ENCODE assay signal across 36 cellular contexts in genomic region chr1:169064103-169064502, GRCh38.
"Had no signal": no experiment of that assay in that cellular context is flagged by ENCODE, and none has a peak within 500 bp of the region (broad histone marks: within the 10 kb centered on the region; RNA-seq: fewer than 3 reads in every experiment).

No MANE protein-coding gene starts in this region.

- H3K9me3 Mint-ChIP-seq: activated T-helper 17 cell treated with anti-CD3 and anti-CD28 coated beads, Interleukin-2, amount 50 U/mL, for 72 hours had no signal

- H3K4me1 Mint-ChIP-seq: activated naive CD8-positive, alpha-beta T cell treated with anti-CD3 and anti-CD28 coated beads for 36 hours; activated naive CD8-positive, alpha-beta T cell treated with anti-CD3 and anti-CD28 coated beads, Interleukin-2, amount 50 U/mL, for 24 hours had no signal

- H3K27me3 Mint-ChIP-seq: activated CD4-positive, alpha-beta T cell treated with anti-CD3 and anti-CD28 coated beads for 36 hours; activated CD8-positive, alpha-beta T cell treated with anti-CD3 and anti-CD28 coated beads for 36 hours; activated naive CD4-positive, alpha-beta T cell treated with anti-CD3 and anti-CD28 coated beads, Interleukin-2, amount 50 U/mL, for 24 hours; activated naive CD8-positive, alpha-beta T cell treated with anti-CD3 and anti-CD28 coated beads for 36 hours; activated naive CD8-positive, alpha-beta T cell treated with anti-CD3 and anti-CD28 coated beads, Interleukin-2, amount 50 U/mL, for 24 hours; activated T-helper 17 cell treated with anti-CD3 and anti-CD28 coated beads, Interleukin-2, amount 50 U/mL, for 72 hours; T-cell had no signal

- H3K9me3 ChIP-seq: body of pancreas, gastrocnemius medialis had no signal

- H3K4me3 Mint-ChIP-seq: activated CD4-positive, alpha-beta T cell treated with anti-CD3 and anti-CD28 coated beads for 36 hours; activated CD4-positive, alpha-beta T cell treated with anti-CD3 and anti-CD28 coated beads, Interleukin-2, amount 10 ng/mL, durations not matched to agents 7 days and 5 days; activated CD8-positive, alpha-beta T cell treated with anti-CD3 and anti-CD28 coated beads for 36 hours; activated naive CD4-positive, alpha-beta T cell treated with anti-CD3 and anti-CD28 coated beads for 36 hours; activated naive CD4-positive, alpha-beta T cell treated with anti-CD3 and anti-CD28 coated beads, Interleukin-2, amount 50 U/mL, for 24 hours; activated naive CD8-positive, alpha-beta T cell treated with anti-CD3 and anti-CD28 coated beads for 36 hours; activated naive CD8-positive, alpha-beta T cell treated with anti-CD3 and anti-CD28 coated beads, Interleukin-2, amount 50 U/mL, for 24 hours; activated T-cell treated with anti-CD3 and anti-CD28 coated beads, Interleukin-2, amount 50 U/mL, for 4 hours; activated T-helper 17 cell treated with anti-CD3 and anti-CD28 coated beads, Interleukin-2, amount 50 U/mL, for 72 hours; T-cell; T-helper 1 cell treated with Interleukin-12 subunit alpha and Interleukin-12 subunit beta and Interleukin-4 antibody, amounts not matched to agents 30 μg/mL and 1 μg/mL, for 36 hours; T-helper 2 cell treated with Interferon-gamma antibody and Interleukin-4, amounts not matched to agents 5 μg/mL and 100 μg/mL, for 36 hours had no signal

- H3K27ac Mint-ChIP-seq: activated CD4-positive, alpha-beta T cell treated with anti-CD3 and anti-CD28 coated beads for 36 hours; activated CD4-positive, alpha-beta T cell treated with anti-CD3 and anti-CD28 coated beads, Interleukin-2, amount 10 ng/mL, durations not matched to agents 7 days and 5 days; activated CD8-positive, alpha-beta T cell treated with anti-CD3 and anti-CD28 coated beads for 36 hours; activated naive CD4-positive, alpha-beta T cell treated with anti-CD3 and anti-CD28 coated beads for 36 hours; activated naive CD8-positive, alpha-beta T cell treated with anti-CD3 and anti-CD28 coated beads for 36 hours; activated naive CD8-positive, alpha-beta T cell treated with anti-CD3 and anti-CD28 coated beads, Interleukin-2, amount 50 U/mL, for 24 hours; activated T-helper 17 cell treated with anti-CD3 and anti-CD28 coated beads, Interleukin-2, amount 50 U/mL, for 72 hours; T-cell; T-helper 1 cell treated with Interleukin-12 subunit alpha and Interleukin-12 subunit beta and Interleukin-4 antibody, amounts not matched to agents 30 μg/mL and 1 μg/mL, for 36 hours; T-helper 2 cell treated with Interferon-gamma antibody and Interleukin-4, amounts not matched to agents 5 μg/mL and 100 μg/mL, for 36 hours had no signal

- H3K36me3 ChIP-seq: adrenal gland, gastrocnemius medialis, heart left ventricle, WERI-Rb-1 had no signal

- H3K27ac ChIP-seq: adrenal gland, body of pancreas, foreskin keratinocyte, gastrocnemius medialis, heart left ventricle, WERI-Rb-1 had no signal

- H3K36me3 Mint-ChIP-seq: T-cell had no signal

- H3K4me3 ChIP-seq: adrenal gland, body of pancreas, gastrocnemius medialis, heart left ventricle had no signal

- ATAC-seq: activated CD4-positive, alpha-beta T cell treated with anti-CD3 and anti-CD28 coated beads for 36 hours; activated CD8-positive, alpha-beta T cell treated with anti-CD3 and anti-CD28 coated beads for 36 hours; activated naive CD8-positive, alpha-beta T cell treated with anti-CD3 and anti-CD28 coated beads, Interleukin-2, amount 50 U/mL, for 24 hours; activated T-cell treated with anti-CD3 and anti-CD28 coated beads, Interleukin-2, amount 50 U/mL, for 4 hours; activated T-helper 17 cell treated with anti-CD3 and anti-CD28 coated beads, Interleukin-2, amount 50 U/mL, for 72 hours; body of pancreas; esophagus mucosa; foreskin keratinocyte; gastrocnemius medialis; heart left ventricle; T-cell had no signal

- FAIRE-seq: colon, endometrium, endothelial cell of umbilical vein had no signal

- H3K27me3 ChIP-seq: adrenal gland, body of pancreas, foreskin keratinocyte, gastrocnemius medialis, heart left ventricle had no signal

- DNase-seq: activated CD4-positive, alpha-beta T cell treated with anti-CD3 and anti-CD28 coated beads for 36 hours; activated CD4-positive, alpha-beta T cell treated with anti-CD3 and anti-CD28 coated beads, Interleukin-2, amount 10 ng/mL, durations not matched to agents 7 days and 5 days; activated CD4-positive, alpha-beta T cell treated with anti-CD3 and anti-CD28 coated beads, Interleukin-2, amount 50 U/mL, for 48 hours; activated CD4-positive, CD25-positive, alpha-beta regulatory T cell; activated CD4-positive, CD25-positive, alpha-beta regulatory T cell treated with anti-CD3 and anti-CD28 coated beads, Interleukin-2, amount 50 U/mL, for 72 hours; activated CD8-positive, alpha-beta memory T cell treated with anti-CD3 and anti-CD28 coated beads for 24 hours; activated CD8-positive, alpha-beta T cell treated with anti-CD3 and anti-CD28 coated beads for 36 hours; activated effector memory CD4-positive, alpha-beta T cell treated with Interleukin-2 at 50 U/mL for 16 hours; activated naive CD4-positive, alpha-beta T cell treated with anti-CD3 and anti-CD28 coated beads for 36 hours; activated naive CD8-positive, alpha-beta T cell treated with anti-CD3 and anti-CD28 coated beads for 36 hours; activated naive CD8-positive, alpha-beta T cell treated with anti-CD3 and anti-CD28 coated beads, Interleukin-2, amount 50 U/mL, for 24 hours; activated T-cell treated with anti-CD3 and anti-CD28 coated beads, Interleukin-2, amount 50 U/mL, for 4 hours; adrenal gland; amygdala; aorta; body of pancreas; caudate nucleus; cortex of kidney; dermis blood vessel endothelial cell; effector CD4-positive, alpha-beta T cell; foreskin keratinocyte; gastrocnemius medialis; glutamatergic neuron; heart left ventricle; SW 1271; T-cell; T1000; WERI-Rb-1 had no signal

- H3K4me1 ChIP-seq: adrenal gland, body of pancreas, foreskin keratinocyte had no signal
